In genomic region chr6:114747995-114748625, GRCh38 we compare ENCODE assay signal across 8 cellular contexts.
A peak's percentile ranks its signal among the peaks of the same experiment; 100 is the strongest.
DNase-seq lines count a peak whose midpoint lies in the region; ATAC-seq, FAIRE-seq and TF ChIP-seq lines count a peak whose summit lies in the region.

No MANE protein-coding gene starts in this region.

- no peaks in the 10 kb centered on the region for H3K4me1 ChIP-seq in lung (ENCODE audit: control insufficient read depth in 2 of 2, insufficient read depth in 2 of 2, low read length in 2 of 2)

- H3K36me3 ChIP-seq in bronchial epithelial cell (ENCODE audit: control insufficient read depth, insufficient read depth, low read length) (no peaks in the 10 kb centered on the region), lung (ENCODE audit: control insufficient read depth in 2 of 2, insufficient read depth in 2 of 2, low read length in 2 of 2) (no peaks in the 10 kb centered on the region)

- TF ChIP-seq CTCF in HFF-Myc (IDR thresholded peaks at IDR 0.05; ENCODE audit: low read depth, low read length, missing control alignments) (peak; percentile 66), bronchial epithelial cell (IDR thresholded peaks at IDR 0.05; ENCODE audit: insufficient read depth, low read length, severe bottlenecking) (peak; percentile 51), lung (IDR thresholded peaks at IDR 0.05; ENCODE audit: control extremely low read depth, extremely low read depth) (no peak)

- no peaks in the 10 kb centered on the region for H3K9me3 ChIP-seq in lung (ENCODE audit: control insufficient read depth in 2 of 2, insufficient read depth in 1 of 2, low read length in 1 of 2)

- no peak for FAIRE-seq in bronchial epithelial cell (lab: Jason Lieb, UNC)

- H3K27ac ChIP-seq in lung (ENCODE audit: low read depth in 1 of 2, low read length in 1 of 2), result no peak overlapping the region

- no peak overlapping the region for H3K4me3 ChIP-seq in HFF-Myc (replicated peaks; ENCODE audit: low read depth, low read length)
- H3K4me3 ChIP-seq in bronchial epithelial cell (ENCODE audit: low read depth, low read length), result no peak overlapping the region
- H3K4me3 ChIP-seq in lung, result no peak overlapping the region

- ATAC-seq in lung (ENCODE audit: insufficient read depth, low FRiP score) (no peak), GM21737 (IDR thresholded peaks at IDR 0.05; ENCODE audit: unreplicated experiment) (no peak)

- peak; percentile 57 for DNase-seq in NCI-H748 (lab: John Stamatoyannopoulos, UW; ENCODE audit: unreplicated experiment)
- DNase-seq in NCI-H748 treated with DMSO at 0.1 percent for 48 hours (lab: John Stamatoyannopoulos, UW), result no peak
- DNase-seq in HFF-Myc (ENCODE audit: extremely low read depth, low read depth), result peak; percentile 16
- peak; percentile 16 for DNase-seq in NCI-H460 (ENCODE audit: extremely low read depth, low read depth)
- DNase-seq in bronchial epithelial cell (ENCODE audit: low read depth), result peak; percentile 33
- DNase-seq in lung (ENCODE audit: low spot score), result peak; percentile 33
- no peak for DNase-seq in GOT3 (lab: John Stamatoyannopoulos, UW)

- H3K27me3 ChIP-seq in bronchial epithelial cell (ENCODE audit: control insufficient read depth, insufficient read depth, low read length) (no peaks in the 10 kb centered on the region), lung (ENCODE audit: control insufficient read depth, insufficient read depth) (no peaks in the 10 kb centered on the region)

- 27 to 39% methylated on average over 6 of the region's 6 CpGs for WGBS in lung, 2 donors

Comparison
In these comparisons a context has a peak if more than half of its experiments do, and no peak if none do; other contexts are left out.
1. DNase-seq: peak in NCI-H748 (single experiment), HFF-Myc (single experiment), NCI-H460 (single experiment), bronchial epithelial cell (single experiment) and lung (single experiment); none in NCI-H748 treated with DMSO at 0.1 percent for 48 hours (single experiment) and GOT3 (single experiment).